Comparison of ENCODE assay signal across 27 cellular contexts in genomic region chr2:222641336-222641735, GRCh38. TPM values are rescaled to one million over a fixed set of nuclear protein-coding genes. Genes with fewer than 3 reads are reported as not detected.
DNase-seq lines count a peak whose midpoint lies in the region; ATAC-seq and TF ChIP-seq lines count a peak whose summit lies in the region.
"Had no signal": no experiment of that assay in that cellular context is flagged by ENCODE, and none has a peak within 500 bp of the region (broad histone marks: within the 10 kb centered on the region; RNA-seq: fewer than 3 reads in every experiment).

No MANE protein-coding gene starts in this region.

- no peak overlapping the region for H2BK120ac ChIP-seq in neuronal stem cell (ENCODE audit: low read depth, low read length)

- H3K36me3 ChIP-seq in neuronal stem cell (replicated peaks in 1 of 2; ENCODE audit: control insufficient read depth in 2 of 2, insufficient read depth in 2 of 2, low read length in 2 of 2): peaks cover 6 to 100% of the 10 kb centered on the region in 2 donors

- no peak overlapping the region for H2BK12ac ChIP-seq in neuronal stem cell (ENCODE audit: low read length)

- H3K36me3 Mint-ChIP-seq in effector memory CD8-positive, alpha-beta T cell (ENCODE audit: insufficient read depth): peaks cover 60% of the 10 kb centered on the region

- no peak overlapping the region for H2BK15ac ChIP-seq in neuronal stem cell (ENCODE audit: low read length)

- H3K4me3 Mint-ChIP-seq in effector memory CD8-positive, alpha-beta T cell: no peak overlapping the region
- H3K4me3 Mint-ChIP-seq: CD4-positive, alpha-beta T cell; IgD-negative memory B cell had no signal

- no peaks in the 10 kb centered on the region for H3K4me1 ChIP-seq in neuronal stem cell (ENCODE audit: control insufficient read depth in 2 of 2, insufficient read depth in 1 of 2, low read depth in 1 of 2, low read length in 2 of 2)

- no peak overlapping the region for H3K4me3 ChIP-seq in AG10803 (ENCODE audit: low read length)
- H3K4me3 ChIP-seq in astrocyte of the spinal cord (ENCODE audit: low read depth, low read length): no peak overlapping the region
- H3K4me3 ChIP-seq in neuronal stem cell (ENCODE audit: low read length in 2 of 2): no peak overlapping the region
- H3K4me3 ChIP-seq: BLaER1 treated with 17β-estradiol and CSF1 and Interleukin-3, amounts not matched to agents 10 nM and 100 nM; SK-N-MC had no signal

- H3K27ac ChIP-seq in neuronal stem cell (replicated peaks; ENCODE audit: low read length): no peak overlapping the region
- H3K27ac ChIP-seq: BLaER1 treated with 17β-estradiol and CSF1 and Interleukin-3, amounts not matched to agents 10 nM and 100 nM; KMS-11; SK-N-MC had no signal

- no peaks in the 10 kb centered on the region for H3K27me3 ChIP-seq in neuronal stem cell (ENCODE audit: control insufficient read depth in 3 of 3, insufficient read depth in 3 of 3, low read depth in 1 of 3, low read length in 3 of 3)
- H3K27me3 ChIP-seq: BLaER1 treated with 17β-estradiol and CSF1 and Interleukin-3, amounts not matched to agents 10 nM and 100 nM had no signal

- no peaks in the 10 kb centered on the region for H3K9me3 Mint-ChIP-seq in effector memory CD8-positive, alpha-beta T cell
- H3K9me3 Mint-ChIP-seq: CD4-positive, alpha-beta T cell had no signal

- TF ChIP-seq CTCF in AG10803 (conservative IDR thresholded peaks at IDR 0.05; ENCODE audit: low read length) (no peak), astrocyte of the spinal cord (IDR thresholded peaks at IDR 0.05; ENCODE audit: low read depth, low read length) (no peak)

- no peaks in the 10 kb centered on the region for H3K79me1 ChIP-seq in neuronal stem cell (ENCODE audit: low read depth, low read length)

- no peak overlapping the region for H3K23ac ChIP-seq in neuronal stem cell (ENCODE audit: low read depth, low read length, poor library complexity)

- H4K91ac ChIP-seq in neuronal stem cell (ENCODE audit: low read depth, low read length, poor library complexity): no peak overlapping the region

- in situ Hi-C loops in astrocyte of the spinal cord (cut with HindIII; ENCODE audit: low sequenced_read_pairs): no loop called here

- no peak overlapping the region for H2AK5ac ChIP-seq in neuronal stem cell (ENCODE audit: low read depth, low read length)

- no peak overlapping the region for H3K18ac ChIP-seq in neuronal stem cell (ENCODE audit: low read length)

- H3K27me3 Mint-ChIP-seq in effector memory CD8-positive, alpha-beta T cell: no peaks in the 10 kb centered on the region
- H3K27me3 Mint-ChIP-seq: CD4-positive, alpha-beta T cell; IgD-negative memory B cell had no signal

- ATAC-seq in HG02610 (IDR thresholded peaks at IDR 0.05; ENCODE audit: unreplicated experiment): no peak
- ATAC-seq in effector memory CD8-positive, alpha-beta T cell (replicated peaks): no peak

- peaks cover 10 to 11% of the 10 kb centered on the region in 2 donors for H3K4me1 Mint-ChIP-seq in effector memory CD8-positive, alpha-beta T cell (ENCODE audit: low read depth in 2 of 2)

- no peaks in the 10 kb centered on the region for H3K9me3 ChIP-seq in neuronal stem cell (replicated peaks in 1 of 2; ENCODE audit: control insufficient read depth in 2 of 2, insufficient read depth in 1 of 2, low read depth in 1 of 2, low read length in 2 of 2)

- H3K4me2 ChIP-seq in neuronal stem cell (ENCODE audit: insufficient read depth, low read length, poor library complexity, severe bottlenecking): no peak overlapping the region
- H3K4me2 ChIP-seq: BLaER1 treated with 17β-estradiol and CSF1 and Interleukin-3, amounts not matched to agents 10 nM and 100 nM; KMS-11 had no signal

- no peak overlapping the region for H3K27ac Mint-ChIP-seq in effector memory CD8-positive, alpha-beta T cell
- H3K27ac Mint-ChIP-seq: CD4-positive, alpha-beta T cell had no signal

- H3K9ac ChIP-seq in neuronal stem cell (ENCODE audit: low read depth, low read length, poor library complexity): no peak overlapping the region
- H3K9ac ChIP-seq: BLaER1 treated with 17β-estradiol and CSF1 and Interleukin-3, amounts not matched to agents 10 nM and 100 nM; KMS-11 had no signal

- WGBS in neuronal stem cell (ENCODE audit: extremely low coverage in 2 of 2, insufficient read length in 2 of 2, insufficient replicate concordance in 1 of 2), 2 donors: no CpG with 5 or more reads among the region's 2 CpGs

- H3K14ac ChIP-seq in neuronal stem cell (ENCODE audit: low read length): no peak overlapping the region

- H4K8ac ChIP-seq in neuronal stem cell (ENCODE audit: low read depth, low read length): no peak overlapping the region

- peak; percentile 14 for DNase-seq in AG10803 (ENCODE audit: low read depth)
- DNase-seq in LHCN-M2 (ENCODE audit: low read depth): peak; percentile 16
- peak; percentile 13 for DNase-seq in astrocyte of the spinal cord (ENCODE audit: low read depth, low spot score)
- peak; percentile 16 for DNase-seq in iris pigment epithelial cell (ENCODE audit: low read depth)
- DNase-seq in neuronal stem cell (ENCODE audit: low spot score): no peak
- no peak for DNase-seq in effector memory CD8-positive, alpha-beta T cell
- DNase-seq: AML-193; CD4-positive, alpha-beta T cell; COR-L47; DMS53; GOT3; MV-4-11; NCI-H1105; NCI-H1436 treated with DMSO at 0.1 percent for 48 hours; NCI-H187 treated with DMSO at 0.1 percent for 48 hours; NCI-H2107; NCI-H446; NCI-H524 treated with DMSO at 0.1 percent for 48 hours; NCI-H774; SIG-M5 had no signal

- H2BK5ac ChIP-seq in neuronal stem cell (ENCODE audit: low read length): no peak overlapping the region

- no peak overlapping the region for H2AFZ ChIP-seq in neuronal stem cell (ENCODE audit: low read length)

- H3K4ac ChIP-seq in neuronal stem cell (ENCODE audit: low read length): no peak overlapping the region

RNA-seq across cellular contexts. Expression of gene FARSB, which starts 14.6 kb away (rescaled TPM):
- 39.1 and 43.8 TPM in 2 replicates for total RNA-seq in LHCN-M2 (2014; rRNA removed)
- 25.3 TPM for polyA plus RNA-seq in LHCN-M2 (2012)
- polyA plus RNA-seq in neuronal stem cell (2013, experiment 1 of 2): 32.2 TPM
- 32.4 TPM for polyA plus RNA-seq in neuronal stem cell (2013, experiment 2 of 2)

RNA-seq across cellular contexts. Expression of gene MOGAT1, which starts 30.1 kb away (rescaled TPM):
- total RNA-seq in LHCN-M2 (2014; rRNA removed): not detected in 2 replicates
- not detected for polyA plus RNA-seq in LHCN-M2 (2012)
- 0.13 TPM for polyA plus RNA-seq in neuronal stem cell (2013, experiment 1 of 2)
- 0.28 TPM for polyA plus RNA-seq in neuronal stem cell (2013, experiment 2 of 2)
- total RNA-seq: CD4-positive, alpha-beta T cell; Daoy had no signal
- polyA plus RNA-seq: AG04450, IgD-negative memory B cell had no signal

Comparison
In these comparisons a context has a peak if more than half of its experiments do, and no peak if none do; other contexts are left out.
1. DNase-seq: peak in AG10803 (single experiment), LHCN-M2 (single experiment), astrocyte of the spinal cord (single experiment) and iris pigment epithelial cell (single experiment); none in neuronal stem cell (single experiment) and effector memory CD8-positive, alpha-beta T cell (0 of 3).